Comparison of ENCODE assay signal across 25 cellular contexts in genomic region chr10:4555920-4556319, GRCh38.
"Had no signal": no experiment of that assay in that cellular context is flagged by ENCODE, and none has a peak within 500 bp of the region (broad histone marks: within the 10 kb centered on the region; RNA-seq: fewer than 3 reads in every experiment).

No MANE protein-coding gene starts in this region.

- DNase-seq: hypothalamus; islet precursor cell; left ventricle myocardium inferior; midbrain; mucosa of descending colon; naive thymus-derived CD8-positive, alpha-beta T cell; nucleus accumbens; pancreas; posterior cingulate gyrus; retina; right cardiac atrium; stimulated activated CD4-positive, alpha-beta T cell treated with anti-CD3 and anti-CD28 coated beads, Interleukin-12 subunit alpha, Interleukin-12 subunit beta, amount 100 ng/mL, for 4 hours; stimulated activated CD4-positive, alpha-beta T cell treated with anti-CD3 and anti-CD28 coated beads, Interleukin-15, amount 100 ng/mL, for 24 hours; stimulated activated CD4-positive, alpha-beta T cell treated with anti-CD3 and anti-CD28 coated beads, Interleukin-2, amount 100 ng/mL, for 24 hours; stimulated activated CD4-positive, alpha-beta T cell treated with anti-CD3 and anti-CD28 coated beads, Interleukin-4, amount 100 ng/mL, for 24 hours; stimulated activated naive CD4-positive, alpha-beta T cell; stimulated activated naive CD8-positive, alpha-beta T cell treated with anti-CD3 and anti-CD28 coated beads, Interleukin-15, amount 100 ng/mL, for 72 hours; substantia nigra; uterus had no signal

- H3K9me3 ChIP-seq: mucosa of descending colon, pancreas, prostate gland, uterus had no signal

- H3K27me3 ChIP-seq: pancreas, tibial nerve, uterus had no signal

- H3K4me3 ChIP-seq: left ventricle myocardium inferior, lung, mucosa of descending colon, pancreas, prostate gland, skin epidermis, tibial nerve, uterus had no signal

- H3K27ac ChIP-seq: left ventricle myocardium inferior, pancreas, prostate gland, skin epidermis, tibial nerve, uterus had no signal

- H3K4me1 ChIP-seq: left ventricle myocardium inferior, pancreas, prostate gland, tibial nerve, uterus had no signal

- ATAC-seq: mucosa of descending colon; naive thymus-derived CD8-positive, alpha-beta T cell; pancreas; right cardiac atrium; sciatic nerve; stimulated activated effector memory CD8-positive, alpha-beta T cell treated with anti-CD3 and anti-CD28 coated beads, Interleukin-12 subunit alpha, Interleukin-12 subunit beta, amount 100 ng/mL, for 72 hours; stimulated activated naive CD8-positive, alpha-beta T cell treated with anti-CD3 and anti-CD28 coated beads, Interleukin-15, amount 100 ng/mL, for 72 hours had no signal

- H3K36me3 ChIP-seq: left ventricle myocardium inferior, pancreas, prostate gland, tibial nerve, uterus had no signal
